8 cellular contexts compared by ENCODE assay signal in genomic region chr2:37389984-37390765, GRCh38. TPM values are rescaled to one million over a fixed set of nuclear protein-coding genes. Genes with fewer than 3 reads are reported as not detected.
A peak's percentile ranks its signal among the peaks of the same experiment; 100 is the strongest.
DNase-seq lines count a peak whose midpoint lies in the region; ATAC-seq and FAIRE-seq lines count a peak whose summit lies in the region.

No MANE protein-coding gene starts in this region.

- peak; percentile 100 for FAIRE-seq in GM19239 (lab: Jason Lieb, UNC)

- H3K27ac Mint-ChIP-seq in CD4-positive, CD25-positive, alpha-beta regulatory T cell = peak overlapping the region in 2 of 3 donors; percentile 91 to 95

- peak overlapping the region; percentile 9 to 78 (median 42) for H3K4me3 Mint-ChIP-seq in CD4-positive, CD25-positive, alpha-beta regulatory T cell

- H3K9me3 ChIP-seq in CD4-positive, CD25-positive, alpha-beta regulatory T cell (ENCODE audit: control insufficient read depth in 2 of 2, low read length in 2 of 2) = no peaks in the 10 kb centered on the region

- DNase-seq in CD4-positive, CD25-positive, alpha-beta regulatory T cell = peak; percentile 32 to 85 (median 45)
- peak; percentile 76 for DNase-seq in GM19239 (ENCODE audit: insufficient read length, low spot score)
- peak; percentile 55 for DNase-seq in RKO (ENCODE audit: low spot score)
- DNase-seq in activated gamma-delta T cell treated with anti-CD3 and anti-CD28 coated beads, Interleukin-2, amount 50 U/mL, for 16 hours (ENCODE audit: low read depth) = peak; percentile 48
- DNase-seq in iPS DF 4.7 (ENCODE audit: extremely low read depth, low spot score) = peak; percentile 72
- DNase-seq in stimulated activated CD4-positive, alpha-beta T cell treated with anti-CD3 and anti-CD28 coated beads, TNF-alpha, amount 100 ng/mL, for 1 hour (ENCODE audit: low read depth in 3 of 3, low spot score in 1 of 3) = peak; percentile 21 to 33 (median 25)
- DNase-seq in cortex of kidney (lab: John Stamatoyannopoulos, UW) = no peak

- no peaks in the 10 kb centered on the region for H3K36me3 Mint-ChIP-seq in CD4-positive, CD25-positive, alpha-beta regulatory T cell

- ATAC-seq in CD4-positive, CD25-positive, alpha-beta regulatory T cell (ENCODE audit: low read depth in 2 of 2) = peak; percentile 94 to 95
- ATAC-seq in HG03280 (IDR thresholded peaks at IDR 0.05; ENCODE audit: unreplicated experiment) = peak; percentile 93

- peak overlapping the region; percentile 58 for H3K4me3 ChIP-seq in CD4-positive, CD25-positive, alpha-beta regulatory T cell (ENCODE audit: low read depth, low read length)

- no peaks in the 10 kb centered on the region for H3K27me3 ChIP-seq in CD4-positive, CD25-positive, alpha-beta regulatory T cell (ENCODE audit: control insufficient read depth, insufficient read depth, low read length)

- H3K27me3 Mint-ChIP-seq in CD4-positive, CD25-positive, alpha-beta regulatory T cell = peaks cover 4% of the 10 kb centered on the region

- H3K4me1 Mint-ChIP-seq in CD4-positive, CD25-positive, alpha-beta regulatory T cell = peaks cover 0 to 17% (median 0%) of the 10 kb centered on the region in 4 donors

- H3K36me3 ChIP-seq in CD4-positive, CD25-positive, alpha-beta regulatory T cell (ENCODE audit: control insufficient read depth, insufficient read depth, low read length) = no peaks in the 10 kb centered on the region

- peak overlapping the region; percentile 63 for H3K27ac ChIP-seq in CD4-positive, CD25-positive, alpha-beta regulatory T cell (ENCODE audit: insufficient read depth, low read length, poor library complexity, severe bottlenecking)

- H3K4me1 ChIP-seq in CD4-positive, CD25-positive, alpha-beta regulatory T cell (ENCODE audit: control insufficient read depth, insufficient read depth, low read length, poor library complexity, severe bottlenecking) = peaks cover 16% of the 10 kb centered on the region

- peaks cover 0 to 2% (median 0%) of the 10 kb centered on the region in 7 donors for H3K9me3 Mint-ChIP-seq in CD4-positive, CD25-positive, alpha-beta regulatory T cell

RNA-seq across cellular contexts. Expression of gene QPCT, which starts 45.7 kb away (rescaled TPM):
- not detected for total RNA-seq in CD4-positive, CD25-positive, alpha-beta regulatory T cell
- under 1 TPM in 2 of 4 donors, not detected in 2; 0.30 to 0.39 TPM for polyA plus RNA-seq in CD4-positive, CD25-positive, alpha-beta regulatory T cell
